In genomic region chr1:194353121-194353520, GRCh38 we compare ENCODE assay signal across 11 cellular contexts.
"Had no signal": no experiment of that assay in that cellular context is flagged by ENCODE, and none has a peak within 500 bp of the region (broad histone marks: within the 10 kb centered on the region; RNA-seq: fewer than 3 reads in every experiment).

No MANE protein-coding gene starts in this region.

- H3K4me3 ChIP-seq: GM23248, GM23338, HAP-1 had no signal

- DNase-seq: GM23248, GOT3, H7, H9, HCEC 1CT, HFFc6 had no signal

- H3K27ac Mint-ChIP-seq: GM23338, H9, HFFc6 had no signal

- H3K4me3 Mint-ChIP-seq: GM23338, H9, HFFc6 had no signal

- H3K9me3 Mint-ChIP-seq: GM23338 had no signal

- H3K4me1 Mint-ChIP-seq: GM23338, H9 had no signal

- ATAC-seq: GM23338, HCT116 had no signal

- H3K9me3 ChIP-seq: HAP-1 had no signal

- FAIRE-seq: H1, H54 had no signal

- H3K4me1 ChIP-seq: HAP-1 had no signal

- H3K27ac ChIP-seq: GM23248 had no signal

- H3K4me2 ChIP-seq: GM23338 had no signal
